1 cellular context compared by ENCODE assay signal in the genomic region with DNA sequence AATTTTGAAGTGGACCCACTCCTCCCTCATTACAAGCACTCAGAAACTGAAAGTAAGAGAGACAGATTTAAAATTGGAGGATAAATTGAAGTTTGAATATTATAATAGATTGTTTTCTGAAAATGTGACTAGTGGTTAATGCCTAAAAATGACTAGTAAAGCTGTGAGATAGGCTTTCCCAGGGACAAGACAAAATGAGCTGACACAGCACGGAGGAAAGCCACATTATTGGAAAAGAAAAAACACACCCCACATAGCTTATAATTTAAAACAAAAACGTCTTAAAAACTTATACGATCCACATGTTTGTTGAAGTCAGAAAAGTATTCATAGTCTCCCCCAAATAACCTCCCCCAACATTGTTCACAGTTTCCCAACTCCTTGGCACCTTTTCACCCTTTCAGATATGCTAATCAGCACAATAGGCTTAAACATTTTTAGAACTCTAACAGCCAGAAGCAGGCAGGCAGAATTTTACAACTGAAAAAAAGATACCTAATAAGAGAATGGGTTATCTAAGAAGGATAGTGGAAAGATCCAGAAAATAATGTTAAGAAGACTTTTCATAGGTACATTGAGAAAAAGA.
TF ChIP-seq lines count a peak whose summit lies in the region.

No MANE protein-coding gene starts in this region.

TF ChIP-seq in HepG2, 621 proteins besides CTCF, POLR2A, EP300 and RAD21:
- TF ChIP-seq CBX1 (IDR thresholded peaks at IDR 0.05; ENCODE audit: low read depth), result no peak
- peak in 1 of 2 experiments; percentile 50; a peak in 2 of 4 replicates for TF ChIP-seq MAFK (conservative IDR thresholded peaks at IDR 0.05 in 1 of 2, IDR thresholded peaks at IDR 0.05 in 1 of 2; ENCODE audit: low read length in 2 of 2)
- no peak for TF ChIP-seq ZNF605 (CRISPR knock-in tag; IDR thresholded peaks at IDR 0.05)
TF ChIP-seq in HepG2: peak in this region for 1.
